Comparison of ENCODE assay signal across 1 cellular context in genomic region chr3:38130631-38131065, GRCh38.
TF ChIP-seq lines count a peak whose summit lies in the region.

No MANE protein-coding gene starts in this region.

TF ChIP-seq in HepG2, 621 proteins besides CTCF, POLR2A, EP300 and RAD21 (continued from another document and continues in another):
- TF ChIP-seq ZNF276 (CRISPR knock-in tag; IDR thresholded peaks at IDR 0.05; ENCODE audit: low read depth), result 0 out of 2 replicates have a peak, but pooled peaks have one; percentile 38
- peak; percentile 70 for TF ChIP-seq TEAD3 (CRISPR knock-in tag; optimal IDR thresholded peaks at IDR 0.05; ENCODE audit: borderline replicate concordance)
- TF ChIP-seq ZC3H13 (CRISPR knock-in tag; IDR thresholded peaks at IDR 0.05), result 0 out of 2 replicates have a peak, but pooled peaks have one; percentile 61
- TF ChIP-seq EED (CRISPR knock-in tag; IDR thresholded peaks at IDR 0.05), result no peak
- no peak for TF ChIP-seq ZFP82 (CRISPR knock-in tag; IDR thresholded peaks at IDR 0.05; ENCODE audit: borderline replicate concordance)
- no peak for TF ChIP-seq ZNF616 (CRISPR knock-in tag; IDR thresholded peaks at IDR 0.05; ENCODE audit: low read depth)
- TF ChIP-seq USF2 (IDR thresholded peaks at IDR 0.05; ENCODE audit: low read depth, low read length), result no peak
- TF ChIP-seq USF2 (CRISPR knock-in tag; IDR thresholded peaks at IDR 0.05; ENCODE audit: borderline replicate concordance), result no peak
- TF ChIP-seq GTF2F1 (IDR thresholded peaks at IDR 0.05; ENCODE audit: low read length), result no peak
- TF ChIP-seq SIN3A (IDR thresholded peaks at IDR 0.05; ENCODE audit: borderline replicate concordance, low read depth, low read length), result no peak; the same call in 1 of the 2 replicates
- TF ChIP-seq TAF15 (IDR thresholded peaks at IDR 0.05; ENCODE audit: low read depth, low read length, poor library complexity, severe bottlenecking), result no peak
- no peak for TF ChIP-seq SETDB1 (CRISPR knock-in tag; IDR thresholded peaks at IDR 0.05; ENCODE audit: borderline replicate concordance)
- TF ChIP-seq TRIM22 (IDR thresholded peaks at IDR 0.05), result no peak
- no peak for TF ChIP-seq CBX1 (IDR thresholded peaks at IDR 0.05; ENCODE audit: low read depth)
- 0 out of 2 replicates have a peak, but pooled peaks have one; percentile 12 for TF ChIP-seq PHF8 (CRISPR knock-in tag; IDR thresholded peaks at IDR 0.05)
- no peak for TF ChIP-seq RELA (CRISPR knock-in tag; IDR thresholded peaks at IDR 0.05)
- TF ChIP-seq ZFP1 (CRISPR knock-in tag; IDR thresholded peaks at IDR 0.05), result no peak
- no peak for TF ChIP-seq ELF1 (CRISPR knock-in tag; IDR thresholded peaks at IDR 0.05)
- TF ChIP-seq U2AF2 (IDR thresholded peaks at IDR 0.05; ENCODE audit: low read depth, low read length), result no peak
- no peak for TF ChIP-seq DMTF1 (CRISPR knock-in tag; IDR thresholded peaks at IDR 0.05)
- TF ChIP-seq TAF1 (CRISPR knock-in tag; IDR thresholded peaks at IDR 0.05), result no peak
- no peak for TF ChIP-seq SMARCC2 (IDR thresholded peaks at IDR 0.05)
- TF ChIP-seq PAX8 (CRISPR knock-in tag; IDR thresholded peaks at IDR 0.05; ENCODE audit: borderline replicate concordance), result no peak
- no peak for TF ChIP-seq ZNF251 (CRISPR knock-in tag; IDR thresholded peaks at IDR 0.05)
- peak; percentile 66; the same call in 1 of the 2 replicates for TF ChIP-seq KDM6A (CRISPR knock-in tag; IDR thresholded peaks at IDR 0.05; ENCODE audit: low read depth)
- no peak for TF ChIP-seq ZNF576 (CRISPR knock-in tag; IDR thresholded peaks at IDR 0.05)
- TF ChIP-seq ZNF607 (CRISPR knock-in tag; IDR thresholded peaks at IDR 0.05; ENCODE audit: borderline replicate concordance), result no peak
- TF ChIP-seq ATF5 (CRISPR knock-in tag; IDR thresholded peaks at IDR 0.05; ENCODE audit: low read depth), result no peak
- TF ChIP-seq ZNF83 (CRISPR knock-in tag; IDR thresholded peaks at IDR 0.05; ENCODE audit: borderline replicate concordance), result no peak
- TF ChIP-seq MED1 (CRISPR knock-in tag; IDR thresholded peaks at IDR 0.05), result peak; percentile 88
- TF ChIP-seq ZNF772 (CRISPR knock-in tag; IDR thresholded peaks at IDR 0.05), result no peak
- TF ChIP-seq ZNF274 (CRISPR knock-in tag; IDR thresholded peaks at IDR 0.05), result no peak
- TF ChIP-seq IRF2 (CRISPR knock-in tag; IDR thresholded peaks at IDR 0.05), result 0 out of 2 replicates have a peak, but pooled peaks have one; percentile 32
- no peak for TF ChIP-seq ZNF501 (CRISPR knock-in tag; IDR thresholded peaks at IDR 0.05)
- TF ChIP-seq GFI1 (CRISPR knock-in tag; IDR thresholded peaks at IDR 0.05; ENCODE audit: borderline replicate concordance), result no peak
- 0 out of 2 replicates have a peak, but pooled peaks have one; percentile 48 for TF ChIP-seq ZNF775 (CRISPR knock-in tag; IDR thresholded peaks at IDR 0.05; ENCODE audit: borderline replicate concordance)
- TF ChIP-seq ZBTB33 (CRISPR knock-in tag; IDR thresholded peaks at IDR 0.05), result peak; percentile 38; the same call in 1 of the 2 replicates
- TF ChIP-seq ZNF430 (CRISPR knock-in tag; IDR thresholded peaks at IDR 0.05), result no peak
- TF ChIP-seq PAXIP1 (CRISPR knock-in tag; conservative IDR thresholded peaks at IDR 0.05), result peak; percentile 97
